22 cellular contexts compared by ENCODE assay signal in the genomic region with DNA sequence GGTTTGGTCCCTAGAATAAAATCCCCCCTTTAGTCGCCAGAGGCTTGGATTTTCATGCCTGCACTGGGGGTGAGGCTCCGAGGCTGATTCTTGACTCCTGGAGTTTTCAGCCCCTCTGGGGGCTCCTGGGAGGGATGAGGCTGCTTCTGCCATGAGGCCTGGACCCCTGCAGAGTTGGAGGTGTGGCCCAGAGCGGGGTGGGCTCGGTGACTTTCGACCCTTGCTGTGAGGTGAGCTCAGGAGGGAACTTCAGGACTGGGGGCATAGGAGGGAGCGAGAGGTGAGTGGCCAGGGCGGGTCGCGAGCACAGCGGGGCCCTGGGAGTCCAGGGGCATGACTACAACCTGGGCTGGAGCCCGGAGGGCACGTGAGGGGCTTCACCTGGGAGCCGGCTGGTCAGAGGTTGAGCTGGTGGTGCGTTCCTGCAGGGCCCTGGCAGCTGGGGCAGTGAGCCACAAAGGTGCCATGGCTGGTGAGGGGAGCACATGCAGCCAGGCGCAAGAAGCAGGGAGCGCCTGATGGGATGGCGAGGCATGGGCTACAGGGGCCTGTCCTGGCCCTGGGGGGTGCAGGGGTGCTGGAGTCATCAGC.
DNase-seq lines count a peak whose midpoint lies in the region; ATAC-seq and TF ChIP-seq lines count a peak whose summit lies in the region.
"Had no signal": no experiment of that assay in that cellular context is flagged by ENCODE, and none has a peak within 500 bp of the region (broad histone marks: within the 10 kb centered on the region; RNA-seq: fewer than 3 reads in every experiment).

No MANE protein-coding gene starts in this region.

- no peaks in the 10 kb centered on the region for H3K9me2 ChIP-seq in GM23338 (ENCODE audit: insufficient read depth)

- CTCF ChIA-PET in activated naive CD4-positive, alpha-beta T cell treated with anti-CD3 and anti-CD28 coated beads for 36 hours (lab: Charles Lee), result no interaction called here

- H3K4me3 ChIP-seq in GM23338 (no peak overlapping the region), ovary (no peak overlapping the region)
- H3K4me3 ChIP-seq: BLaER1 treated with 17β-estradiol and CSF1 and Interleukin-3, amounts not matched to agents 10 nM and 100 nM; GM12878; HAP-1; Peyer's patch had no signal

- TF ChIP-seq POLR2A in ovary (IDR thresholded peaks at IDR 0.05), result no peak

- H3K27me3 Mint-ChIP-seq in activated naive CD4-positive, alpha-beta T cell treated with anti-CD3 and anti-CD28 coated beads for 36 hours (ENCODE audit: low read depth), result no peaks in the 10 kb centered on the region
- H3K27me3 Mint-ChIP-seq in GM23338 (ENCODE audit: insufficient read depth, low read depth, poor library complexity) (peaks cover 16% of the 10 kb centered on the region), glutamatergic neuron (ENCODE audit: unreplicated experiment) (peaks cover 3% of the 10 kb centered on the region)
- H3K27me3 Mint-ChIP-seq in activated CD4-positive, alpha-beta T cell treated with anti-CD3 and anti-CD28 coated beads, Interleukin-2, amount 10 ng/mL, durations not matched to agents 24 days and 14 days, result no peaks in the 10 kb centered on the region

- H3K36me3 Mint-ChIP-seq in activated naive CD4-positive, alpha-beta T cell treated with anti-CD3 and anti-CD28 coated beads for 36 hours (ENCODE audit: low read depth), result no peaks in the 10 kb centered on the region
- H3K36me3 Mint-ChIP-seq in GM23338 (ENCODE audit: low read depth), result peaks cover under 1% of the 10 kb centered on the region; the same call in 1 of the 3 replicates
- H3K36me3 Mint-ChIP-seq in glutamatergic neuron (ENCODE audit: unreplicated experiment), result peaks cover under 1% of the 10 kb centered on the region
- no peaks in the 10 kb centered on the region for H3K36me3 Mint-ChIP-seq in activated CD4-positive, alpha-beta T cell treated with anti-CD3 and anti-CD28 coated beads, Interleukin-2, amount 10 ng/mL, durations not matched to agents 24 days and 14 days (ENCODE audit: low read depth)
- H3K36me3 Mint-ChIP-seq: CD8-positive, alpha-beta T cell had no signal

- H3K27ac Mint-ChIP-seq in activated naive CD4-positive, alpha-beta T cell treated with anti-CD3 and anti-CD28 coated beads for 36 hours, result no peak overlapping the region
- no peak overlapping the region for H3K27ac Mint-ChIP-seq in GM23338
- H3K27ac Mint-ChIP-seq in glutamatergic neuron (ENCODE audit: unreplicated experiment), result no peak overlapping the region
- H3K27ac Mint-ChIP-seq in activated CD4-positive, alpha-beta T cell treated with anti-CD3 and anti-CD28 coated beads, Interleukin-2, amount 10 ng/mL, durations not matched to agents 24 days and 14 days, result no peak overlapping the region
- H3K27ac Mint-ChIP-seq: CD8-positive, alpha-beta T cell had no signal

- no peak overlapping the region for H3K4me3 Mint-ChIP-seq in activated naive CD4-positive, alpha-beta T cell treated with anti-CD3 and anti-CD28 coated beads for 36 hours
- H3K4me3 Mint-ChIP-seq in GM23338 (no peak overlapping the region), glutamatergic neuron (ENCODE audit: unreplicated experiment) (no peak overlapping the region)
- H3K4me3 Mint-ChIP-seq in activated CD4-positive, alpha-beta T cell treated with anti-CD3 and anti-CD28 coated beads, Interleukin-2, amount 10 ng/mL, durations not matched to agents 24 days and 14 days, result no peak overlapping the region
- H3K4me3 Mint-ChIP-seq: CD8-positive, alpha-beta T cell had no signal

- H3K36me3 ChIP-seq in GM23338 (ENCODE audit: insufficient read depth) (no peaks in the 10 kb centered on the region), ovary (no peaks in the 10 kb centered on the region)
- H3K36me3 ChIP-seq: BLaER1 treated with 17β-estradiol and CSF1 and Interleukin-3, amounts not matched to agents 10 nM and 100 nM; HAP-1; Peyer's patch had no signal

- no peaks in the 10 kb centered on the region for H3K4me1 ChIP-seq in GM23338 (ENCODE audit: insufficient read depth)
- H3K4me1 ChIP-seq in ovary (ENCODE audit: insufficient read depth), result no peaks in the 10 kb centered on the region
- H3K4me1 ChIP-seq: HAP-1, Peyer's patch had no signal

- TF ChIP-seq CTCF in GM23338 (conservative IDR thresholded peaks at IDR 0.05; ENCODE audit: low read depth in 2 of 2) (no peak), glutamatergic neuron (IDR thresholded peaks at IDR 0.05; ENCODE audit: partially characterized antibody, unreplicated experiment) (no peak), ovary (IDR thresholded peaks at IDR 0.05) (no peak)

- TF ChIP-seq EP300 in ovary (IDR thresholded peaks at IDR 0.05), result no peak

- no peaks in the 10 kb centered on the region for H3K9me3 ChIP-seq in ovary
- H3K9me3 ChIP-seq: HAP-1, Peyer's patch had no signal

- H3K27me3 ChIP-seq in GM23338 (ENCODE audit: insufficient read depth), result no peaks in the 10 kb centered on the region
- no peaks in the 10 kb centered on the region for H3K27me3 ChIP-seq in ovary
- H3K27me3 ChIP-seq: BLaER1 treated with 17β-estradiol and CSF1 and Interleukin-3, amounts not matched to agents 10 nM and 100 nM; Peyer's patch had no signal

- no peak for ATAC-seq in GM23338
- ATAC-seq: CD8-positive, alpha-beta T cell; GM12878 had no signal

- no peaks in the 10 kb centered on the region for H3K4me1 Mint-ChIP-seq in activated naive CD4-positive, alpha-beta T cell treated with anti-CD3 and anti-CD28 coated beads for 36 hours (ENCODE audit: low read depth)
- no peaks in the 10 kb centered on the region; the same call in 2 of the 3 replicates for H3K4me1 Mint-ChIP-seq in GM23338
- H3K4me1 Mint-ChIP-seq in glutamatergic neuron (ENCODE audit: low read depth, unreplicated experiment), result no peaks in the 10 kb centered on the region
- H3K4me1 Mint-ChIP-seq in activated CD4-positive, alpha-beta T cell treated with anti-CD3 and anti-CD28 coated beads, Interleukin-2, amount 10 ng/mL, durations not matched to agents 24 days and 14 days, result no peaks in the 10 kb centered on the region

- intact Hi-C loops in activated naive CD4-positive, alpha-beta T cell treated with anti-CD3 and anti-CD28 coated beads for 36 hours (cut with micrococcal nuclease), result no loop called here
- intact Hi-C loops in ovary (cut with DNase I), result no loop called here
- intact Hi-C loops in activated CD4-positive, alpha-beta T cell treated with anti-CD3 and anti-CD28 coated beads, Interleukin-2, amount 10 ng/mL, durations not matched to agents 24 days and 14 days (cut with micrococcal nuclease), result no loop called here

- no peaks in the 10 kb centered on the region for H4K20me1 ChIP-seq in GM23338 (replicated peaks; ENCODE audit: insufficient read depth)
- H4K20me1 ChIP-seq: BLaER1 treated with 17β-estradiol and CSF1 and Interleukin-3, amounts not matched to agents 10 nM and 100 nM had no signal

- DNase-seq in activated naive CD4-positive, alpha-beta T cell treated with anti-CD3 and anti-CD28 coated beads, Interleukin-2, amount 50 U/mL, for 16 hours, result peak; percentile 8
- no peak for DNase-seq in activated naive CD4-positive, alpha-beta T cell treated with anti-CD3 and anti-CD28 coated beads for 36 hours
- DNase-seq in GM23338 (ENCODE audit: low spot score), result no peak
- DNase-seq in glutamatergic neuron, result peak; percentile 8
- DNase-seq in ovary, result peak in 4 of 5 donors; percentile 8 to 21 (median 8)
- DNase-seq in OCI-M1 (lab: John Stamatoyannopoulos, UW), result no peak
- no peak for DNase-seq in activated CD4-positive, alpha-beta T cell treated with anti-CD3 and anti-CD28 coated beads, Interleukin-2, amount 10 ng/mL, durations not matched to agents 24 days and 14 days
- no peak for DNase-seq in NCI-H69 (lab: John Stamatoyannopoulos, UW)
- DNase-seq: 8988T; CD8-positive, alpha-beta T cell; DND-41; KG1; NCI-H1105; NCI-H146; NCI-H2029; NCI-H2227 treated with DMSO at 0.1 percent for 48 hours; NCI-H510A; NCI-H748 treated with DMSO at 0.1 percent for 48 hours had no signal

- no peak overlapping the region for H3K4me2 ChIP-seq in GM23338
- H3K4me2 ChIP-seq: BLaER1 treated with 17β-estradiol and CSF1 and Interleukin-3, amounts not matched to agents 10 nM and 100 nM had no signal

- H3K9me3 Mint-ChIP-seq in activated naive CD4-positive, alpha-beta T cell treated with anti-CD3 and anti-CD28 coated beads for 36 hours, result peaks cover 10% of the 10 kb centered on the region
- peaks cover 9% of the 10 kb centered on the region for H3K9me3 Mint-ChIP-seq in GM23338
- peaks cover 4% of the 10 kb centered on the region for H3K9me3 Mint-ChIP-seq in glutamatergic neuron (ENCODE audit: unreplicated experiment)
- no peaks in the 10 kb centered on the region for H3K9me3 Mint-ChIP-seq in activated CD4-positive, alpha-beta T cell treated with anti-CD3 and anti-CD28 coated beads, Interleukin-2, amount 10 ng/mL, durations not matched to agents 24 days and 14 days

- H3K79me2 ChIP-seq in GM23338 (replicated peaks; ENCODE audit: insufficient read depth), result no peaks in the 10 kb centered on the region

- H3K27ac ChIP-seq in GM23338 (ENCODE audit: low read depth) (no peak overlapping the region), ovary (no peak overlapping the region)
- H3K27ac ChIP-seq: BLaER1 treated with 17β-estradiol and CSF1 and Interleukin-3, amounts not matched to agents 10 nM and 100 nM; Peyer's patch had no signal

- 82 to 86% (median 82%) methylated on average over 17 of the region's 17 CpGs for WGBS in ovary, 3 donors

- H3F3A ChIP-seq in GM23338 (replicated peaks; ENCODE audit: low read depth), result no peaks in the 10 kb centered on the region

- H2AFZ ChIP-seq in GM23338, result peak overlapping the region; percentile 56; the same call in 1 of the 2 replicates

Comparison
In these comparisons a context has a peak if more than half of its experiments do, and no peak if none do; other contexts are left out.
1. DNase-seq: peak in activated naive CD4-positive, alpha-beta T cell treated with anti-CD3 and anti-CD28 coated beads, Interleukin-2, amount 50 U/mL, for 16 hours (single experiment), glutamatergic neuron (single experiment) and ovary (4 of 5); none in activated naive CD4-positive, alpha-beta T cell treated with anti-CD3 and anti-CD28 coated beads for 36 hours (single experiment), GM23338 (single experiment), OCI-M1 (single experiment), activated CD4-positive, alpha-beta T cell treated with anti-CD3 and anti-CD28 coated beads, Interleukin-2, amount 10 ng/mL, durations not matched to agents 24 days and 14 days (single experiment) and NCI-H69 (single experiment).